In genomic region chr12:6084969-6085450, GRCh38 we compare ENCODE assay signal across 10 cellular contexts. TPM values are rescaled to one million over a fixed set of nuclear protein-coding genes. Genes with fewer than 3 reads are reported as not detected.
DNase-seq lines count a peak whose midpoint lies in the region; ATAC-seq lines count a peak whose summit lies in the region.
"Had no signal": no experiment of that assay in that cellular context is flagged by ENCODE, and none has a peak within 500 bp of the region (broad histone marks: within the 10 kb centered on the region; RNA-seq: fewer than 3 reads in every experiment).

No MANE protein-coding gene starts in this region.

- H3K4ac ChIP-seq in mesenchymal stem cell (ENCODE audit: low read depth in 1 of 2, low read length in 2 of 2), result peak overlapping the region; percentile 6 to 32

- H3K23ac ChIP-seq in mesenchymal stem cell (ENCODE audit: low read length in 2 of 2), result no peak overlapping the region

- peak overlapping the region in 1 of 2 experiments; percentile 59 for H2BK12ac ChIP-seq in mesenchymal stem cell (ENCODE audit: low read length in 2 of 2)

- no peaks in the 10 kb centered on the region for H3K9me3 ChIP-seq in HUES48 (ENCODE audit: control insufficient read depth, insufficient read depth, low read length)
- H3K9me3 ChIP-seq in mesenchymal stem cell (ENCODE audit: control insufficient read depth, low read length), result no peaks in the 10 kb centered on the region

- 91% methylated on average over 6 of the region's 6 CpGs for WGBS in mesenchymal stem cell

- ATAC-seq in GM18907 (IDR thresholded peaks at IDR 0.05; ENCODE audit: unreplicated experiment), result no peak

- H4K8ac ChIP-seq in mesenchymal stem cell (ENCODE audit: low read length), result peak overlapping the region; percentile 16

- H3K9ac ChIP-seq in HUES48 (ENCODE audit: low read depth, low read length), result no peak overlapping the region; the same call in 1 of the 2 replicates
- H3K9ac ChIP-seq in mesenchymal stem cell (ENCODE audit: low read length), result no peak overlapping the region

- H3K14ac ChIP-seq in mesenchymal stem cell (ENCODE audit: low read length in 2 of 2), result no peak overlapping the region

- H3K27ac ChIP-seq in HUES48 (ENCODE audit: low read depth, low read length) (peak overlapping the region; percentile 96), cingulate gyrus (ENCODE audit: low read depth, low read length) (peak overlapping the region; percentile 77), mesenchymal stem cell (ENCODE audit: low read length, poor library complexity, severe bottlenecking) (no peak overlapping the region), substantia nigra (ENCODE audit: low read depth, low read length, poor library complexity, severe bottlenecking) (peak overlapping the region; percentile 46)

- H3K4me3 ChIP-seq in HUES48 (ENCODE audit: low read depth, low read length) (no peak overlapping the region), mesenchymal stem cell (ENCODE audit: insufficient read depth in 1 of 2, low read depth in 1 of 2, low read length in 2 of 2) (no peak overlapping the region)

- H3K27me3 ChIP-seq in HUES48 (ENCODE audit: control insufficient read depth, insufficient read depth, low read length) (no peaks in the 10 kb centered on the region), mesenchymal stem cell (ENCODE audit: control insufficient read depth in 1 of 2, insufficient read depth in 1 of 2, low read length in 2 of 2) (no peaks in the 10 kb centered on the region)

- no peak overlapping the region for H3K4me2 ChIP-seq in mesenchymal stem cell (ENCODE audit: low read length, poor library complexity, severe bottlenecking)

- H4K91ac ChIP-seq in mesenchymal stem cell (ENCODE audit: low read length), result no peak overlapping the region

- H2BK120ac ChIP-seq in mesenchymal stem cell (ENCODE audit: low read depth, low read length), result no peak overlapping the region

- H2AFZ ChIP-seq in mesenchymal stem cell (ENCODE audit: low read depth, low read length), result no peak overlapping the region

- H2BK15ac ChIP-seq in mesenchymal stem cell (ENCODE audit: low read depth, poor library complexity, severe bottlenecking), result no peak overlapping the region

- H3K36me3 ChIP-seq in HUES48 (ENCODE audit: control insufficient read depth, insufficient read depth, low read length) (no peaks in the 10 kb centered on the region), mesenchymal stem cell (ENCODE audit: control insufficient read depth in 1 of 2, insufficient read depth in 2 of 2, low read depth in 1 of 2, low read length in 2 of 2) (no peaks in the 10 kb centered on the region)

- no peak overlapping the region for H2BK5ac ChIP-seq in mesenchymal stem cell (ENCODE audit: low read depth, low read length, poor library complexity, severe bottlenecking)

- H3K79me1 ChIP-seq in mesenchymal stem cell (replicated peaks; ENCODE audit: low read length, poor library complexity, severe bottlenecking), result no peaks in the 10 kb centered on the region

- peak overlapping the region; percentile 26 for H2AK5ac ChIP-seq in mesenchymal stem cell (ENCODE audit: low read length, severe bottlenecking)

- H3K4me1 ChIP-seq in HUES48 (ENCODE audit: control insufficient read depth, insufficient read depth, low read length) (peaks cover 35% of the 10 kb centered on the region), mesenchymal stem cell (ENCODE audit: control insufficient read depth, insufficient read depth, low read depth, low read length) (peaks cover 16% of the 10 kb centered on the region)

- H3K18ac ChIP-seq in mesenchymal stem cell (ENCODE audit: low read depth in 1 of 2, low read length in 2 of 2), result peak overlapping the region; percentile 37 to 72

- DNase-seq in mesenchymal stem cell, result no peak
- DNase-seq in substantia nigra (lab: John Stamatoyannopoulos, UW), result no peak
- no peak for DNase-seq in HK-2 (ENCODE audit: unreplicated experiment)
- DNase-seq in AML-193 (lab: John Stamatoyannopoulos, UW), result no peak
- DNase-seq: activated CD4-positive, alpha-beta T cell treated with anti-CD3 and anti-CD28 coated beads, Interleukin-2, amount 50 U/mL, for 48 hours; stimulated activated CD4-positive, alpha-beta T cell treated with anti-CD3 and anti-CD28 coated beads, Interleukin-2, amount 100 ng/mL, for 24 hours; T1000 had no signal

RNA-seq across cellular contexts. Expression of gene VWF, which starts 39.5 kb away (rescaled TPM):
- 0.07 TPM for polyA plus RNA-seq in mesenchymal stem cell (2013, experiment 1 of 2)
- polyA plus RNA-seq in mesenchymal stem cell (2013, experiment 2 of 2), result 0.12 TPM
